Comparison of ENCODE assay signal across 13 cellular contexts in the genomic region with DNA sequence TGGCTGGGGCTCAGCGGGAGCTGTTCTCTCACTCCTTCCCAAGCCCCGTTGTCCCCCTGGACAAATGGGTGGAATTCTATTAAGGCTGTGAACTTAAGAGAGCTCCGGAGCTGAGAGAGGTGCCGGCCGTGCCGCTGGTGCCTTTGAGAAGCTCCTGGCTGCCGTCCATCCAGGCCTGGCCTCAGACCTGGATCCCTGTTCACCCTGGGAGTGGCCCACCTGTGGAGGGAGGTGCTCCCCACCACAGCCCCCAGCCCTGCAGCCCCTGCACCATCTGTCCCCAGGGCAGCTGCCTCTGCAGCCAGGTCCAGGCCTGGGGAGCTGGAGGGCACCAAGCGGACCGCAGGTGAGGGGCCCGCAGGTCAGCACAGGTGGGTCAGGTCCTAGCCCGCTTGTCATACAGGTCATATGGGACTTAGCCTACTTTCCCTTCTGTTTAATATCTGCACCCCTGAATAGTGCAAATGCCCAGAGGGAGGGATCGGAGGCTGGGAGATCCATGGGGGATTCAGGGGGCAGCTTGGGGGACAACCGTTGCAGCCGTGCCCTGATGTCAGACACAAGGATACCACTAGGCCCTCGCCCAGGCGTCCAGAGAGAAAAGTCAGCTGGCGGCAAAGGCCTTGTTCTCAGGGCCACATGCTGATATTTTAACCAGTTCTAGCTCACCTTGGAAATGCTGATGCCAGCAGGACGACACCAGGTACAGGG. TPM values are rescaled to one million over a fixed set of nuclear protein-coding genes. Genes with fewer than 3 reads are reported as not detected.
DNase-seq lines count a peak whose midpoint lies in the region; ATAC-seq and TF ChIP-seq lines count a peak whose summit lies in the region.
"Had no signal": no experiment of that assay in that cellular context is flagged by ENCODE, and none has a peak within 500 bp of the region (broad histone marks: within the 10 kb centered on the region; RNA-seq: fewer than 3 reads in every experiment).

No MANE protein-coding gene starts in this region.

- no peak overlapping the region for H3K27ac ChIP-seq in upper lobe of right lung
- H3K27ac ChIP-seq: esophagus muscularis mucosa, prostate gland had no signal

- ATAC-seq in natural killer cell: no peak
- no peak for ATAC-seq in upper lobe of right lung
- ATAC-seq in HG03097 (IDR thresholded peaks at IDR 0.05; ENCODE audit: low FRiP score, unreplicated experiment): no peak

- no peak overlapping the region for H3K4me3 ChIP-seq in upper lobe of right lung
- H3K4me3 ChIP-seq: esophagus muscularis mucosa, prostate gland had no signal

- H3K9me3 Mint-ChIP-seq in activated naive CD4-positive, alpha-beta T cell treated with anti-CD3 and anti-CD28 coated beads, Interleukin-2, amount 50 U/mL, for 24 hours: no peaks in the 10 kb centered on the region
- H3K9me3 Mint-ChIP-seq in natural killer cell: no peaks in the 10 kb centered on the region

- H3K4me1 ChIP-seq in upper lobe of right lung: peaks cover 6% of the 10 kb centered on the region
- H3K4me1 ChIP-seq: esophagus muscularis mucosa, prostate gland had no signal

- no peaks in the 10 kb centered on the region for H3K9me3 ChIP-seq in upper lobe of right lung
- H3K9me3 ChIP-seq: esophagus muscularis mucosa, prostate gland had no signal

- H3K27me3 ChIP-seq in upper lobe of right lung: no peaks in the 10 kb centered on the region

- peak; percentile 0 for DNase-seq in activated naive CD4-positive, alpha-beta T cell treated with Interleukin-2 at 50 U/mL for 16 hours
- no peak for DNase-seq in activated naive CD4-positive, alpha-beta T cell (lab: John Stamatoyannopoulos, UW)
- DNase-seq in natural killer cell (peak; percentile 14), upper lobe of right lung (peak; percentile 63)
- no peak for DNase-seq in central memory CD4-positive, alpha-beta T cell
- DNase-seq in stimulated activated CD4-positive, alpha-beta T cell treated with anti-CD3 and anti-CD28 coated beads, Interleukin-12 subunit alpha, Interleukin-12 subunit beta, amount 100 ng/mL, for 4 hours: no peak
- DNase-seq: anterior cingulate cortex, cortex of kidney, NCI-H1694 treated with DMSO at 0.1 percent for 48 hours had no signal

- H3K36me3 ChIP-seq in upper lobe of right lung: no peaks in the 10 kb centered on the region
- H3K36me3 ChIP-seq: esophagus muscularis mucosa, prostate gland had no signal

- no peaks in the 10 kb centered on the region for H3K36me3 Mint-ChIP-seq in activated naive CD4-positive, alpha-beta T cell treated with anti-CD3 and anti-CD28 coated beads, Interleukin-2, amount 50 U/mL, for 24 hours
- H3K36me3 Mint-ChIP-seq in natural killer cell: no peaks in the 10 kb centered on the region

- H3K27ac Mint-ChIP-seq in activated naive CD4-positive, alpha-beta T cell treated with anti-CD3 and anti-CD28 coated beads, Interleukin-2, amount 50 U/mL, for 24 hours: peak overlapping the region; percentile 12
- H3K27ac Mint-ChIP-seq in natural killer cell: no peak overlapping the region

- TF ChIP-seq CTCF in natural killer cell (IDR thresholded peaks at IDR 0.05) (no peak), upper lobe of right lung (IDR thresholded peaks at IDR 0.05) (no peak)

- no peaks in the 10 kb centered on the region for H3K27me3 Mint-ChIP-seq in activated naive CD4-positive, alpha-beta T cell treated with anti-CD3 and anti-CD28 coated beads, Interleukin-2, amount 50 U/mL, for 24 hours
- H3K27me3 Mint-ChIP-seq in natural killer cell (ENCODE audit: low read depth in 2 of 2): no peaks in the 10 kb centered on the region

- H3K4me3 Mint-ChIP-seq in activated naive CD4-positive, alpha-beta T cell treated with anti-CD3 and anti-CD28 coated beads, Interleukin-2, amount 50 U/mL, for 24 hours: no peak overlapping the region
- no peak overlapping the region for H3K4me3 Mint-ChIP-seq in natural killer cell

- H3K4me1 Mint-ChIP-seq in activated naive CD4-positive, alpha-beta T cell treated with anti-CD3 and anti-CD28 coated beads, Interleukin-2, amount 50 U/mL, for 24 hours: no peaks in the 10 kb centered on the region
- H3K4me1 Mint-ChIP-seq in natural killer cell: peaks cover 0 to 9% of the 10 kb centered on the region in 2 donors

- intact Hi-C loops in natural killer cell (cut with micrococcal nuclease) (no loop called here), upper lobe of right lung (cut with DNase I) (no loop called here)

RNA-seq across cellular contexts. Expression of a gene that starts 15.2 kb away (rescaled TPM):
- total RNA-seq in natural killer cell (100 to 1,000 TPM; 227 to 390 (median 325) TPM), upper lobe of right lung (79.9 TPM)

Comparison
In these comparisons a context has a peak if more than half of its experiments do, and no peak if none do; other contexts are left out.
1. DNase-seq: peak in activated naive CD4-positive, alpha-beta T cell treated with Interleukin-2 at 50 U/mL for 16 hours (single experiment), natural killer cell (single experiment) and upper lobe of right lung (single experiment); none in activated naive CD4-positive, alpha-beta T cell (0 of 4), central memory CD4-positive, alpha-beta T cell (single experiment) and stimulated activated CD4-positive, alpha-beta T cell treated with anti-CD3 and anti-CD28 coated beads, Interleukin-12 subunit alpha, Interleukin-12 subunit beta, amount 100 ng/mL, for 4 hours (single experiment).